1 cellular context compared by ENCODE assay signal in the genomic region with DNA sequence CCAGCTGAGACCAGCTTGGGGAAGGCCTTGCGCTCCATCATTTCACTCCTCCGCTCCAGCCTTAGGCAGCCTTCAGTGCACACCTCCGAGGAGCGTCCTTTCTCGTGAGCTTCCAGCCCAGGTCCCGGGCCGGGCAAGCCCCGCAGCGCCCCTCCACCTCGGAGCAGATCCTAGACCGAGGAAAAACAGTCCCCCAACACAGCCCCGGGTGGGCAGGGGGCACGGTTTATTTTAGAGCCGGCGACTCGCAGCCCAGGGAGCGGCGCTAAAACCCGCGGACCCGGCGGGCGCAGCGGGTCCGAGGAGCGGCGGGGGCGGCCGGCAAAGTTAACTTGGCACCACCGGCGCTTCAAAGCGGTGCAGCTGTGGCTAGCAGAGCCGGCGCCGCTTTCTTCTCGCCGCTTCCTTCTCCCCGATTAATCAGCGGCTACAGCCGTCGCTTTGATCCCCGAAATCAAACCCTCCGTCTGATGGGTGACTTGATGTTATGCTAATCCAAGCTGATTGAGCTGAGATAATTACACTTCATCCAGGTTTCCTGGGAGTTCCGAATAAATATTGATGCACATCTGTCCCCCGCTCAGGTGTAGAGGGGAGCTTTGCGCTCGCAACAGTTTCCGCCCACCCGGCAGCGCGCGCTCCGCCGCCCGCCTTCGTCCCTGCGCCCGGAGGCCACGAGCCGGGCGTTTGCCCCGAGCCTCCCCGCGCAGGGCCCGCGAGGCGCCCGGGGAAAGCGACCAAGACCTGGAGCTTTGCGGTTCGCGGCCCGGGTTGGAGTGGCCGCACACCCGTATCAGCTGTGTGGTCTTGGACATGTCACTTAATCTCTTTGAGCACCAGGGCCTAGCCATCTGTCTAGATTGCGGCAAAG.
TF ChIP-seq lines count a peak whose summit lies in the region.

No MANE protein-coding gene starts in this region.

TF ChIP-seq in HepG2, 621 proteins besides CTCF, POLR2A, EP300 and RAD21 (continued from another document):
- TF ChIP-seq, protein P1, sequence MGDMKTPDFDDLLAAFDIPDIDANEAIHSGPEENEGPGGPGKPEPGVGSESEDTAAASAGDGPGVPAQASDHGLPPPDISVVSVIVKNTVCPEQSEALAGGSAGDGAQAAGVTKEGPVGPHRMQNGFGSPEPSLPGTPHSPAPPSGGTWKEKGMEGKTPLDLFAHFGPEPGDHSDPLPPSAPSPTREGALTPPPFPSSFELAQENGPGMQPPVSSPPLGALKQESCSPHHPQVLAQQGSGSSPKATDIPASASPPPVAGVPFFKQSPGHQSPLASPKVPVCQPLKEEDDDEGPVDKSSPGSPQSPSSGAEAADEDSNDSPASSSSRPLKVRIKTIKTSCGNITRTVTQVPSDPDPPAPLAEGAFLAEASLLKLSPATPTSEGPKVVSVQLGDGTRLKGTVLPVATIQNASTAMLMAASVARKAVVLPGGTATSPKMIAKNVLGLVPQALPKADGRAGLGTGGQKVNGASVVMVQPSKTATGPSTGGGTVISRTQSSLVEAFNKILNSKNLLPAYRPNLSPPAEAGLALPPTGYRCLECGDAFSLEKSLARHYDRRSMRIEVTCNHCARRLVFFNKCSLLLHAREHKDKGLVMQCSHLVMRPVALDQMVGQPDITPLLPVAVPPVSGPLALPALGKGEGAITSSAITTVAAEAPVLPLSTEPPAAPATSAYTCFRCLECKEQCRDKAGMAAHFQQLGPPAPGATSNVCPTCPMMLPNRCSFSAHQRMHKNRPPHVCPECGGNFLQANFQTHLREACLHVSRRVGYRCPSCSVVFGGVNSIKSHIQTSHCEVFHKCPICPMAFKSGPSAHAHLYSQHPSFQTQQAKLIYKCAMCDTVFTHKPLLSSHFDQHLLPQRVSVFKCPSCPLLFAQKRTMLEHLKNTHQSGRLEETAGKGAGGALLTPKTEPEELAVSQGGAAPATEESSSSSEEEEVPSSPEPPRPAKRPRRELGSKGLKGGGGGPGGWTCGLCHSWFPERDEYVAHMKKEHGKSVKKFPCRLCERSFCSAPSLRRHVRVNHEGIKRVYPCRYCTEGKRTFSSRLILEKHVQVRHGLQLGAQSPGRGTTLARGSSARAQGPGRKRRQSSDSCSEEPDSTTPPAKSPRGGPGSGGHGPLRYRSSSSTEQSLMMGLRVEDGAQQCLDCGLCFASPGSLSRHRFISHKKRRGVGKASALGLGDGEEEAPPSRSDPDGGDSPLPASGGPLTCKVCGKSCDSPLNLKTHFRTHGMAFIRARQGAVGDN (CRISPR knock-in tag; IDR thresholded peaks at IDR 0.05): peak; percentile 40
- peak; percentile 39; the same call in 1 of the 2 replicates for TF ChIP-seq NCOA2 (CRISPR knock-in tag; IDR thresholded peaks at IDR 0.05)
- TF ChIP-seq BCL6 (CRISPR knock-in tag; IDR thresholded peaks at IDR 0.05): peak; percentile 25; the same call in 1 of the 2 replicates
- TF ChIP-seq, protein P2, sequence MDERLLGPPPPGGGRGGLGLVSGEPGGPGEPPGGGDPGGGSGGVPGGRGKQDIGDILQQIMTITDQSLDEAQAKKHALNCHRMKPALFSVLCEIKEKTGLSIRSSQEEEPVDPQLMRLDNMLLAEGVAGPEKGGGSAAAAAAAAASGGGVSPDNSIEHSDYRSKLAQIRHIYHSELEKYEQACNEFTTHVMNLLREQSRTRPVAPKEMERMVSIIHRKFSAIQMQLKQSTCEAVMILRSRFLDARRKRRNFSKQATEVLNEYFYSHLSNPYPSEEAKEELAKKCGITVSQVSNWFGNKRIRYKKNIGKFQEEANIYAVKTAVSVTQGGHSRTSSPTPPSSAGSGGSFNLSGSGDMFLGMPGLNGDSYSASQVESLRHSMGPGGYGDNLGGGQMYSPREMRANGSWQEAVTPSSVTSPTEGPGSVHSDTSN (CRISPR knock-in tag; IDR thresholded peaks at IDR 0.05): no peak
- TF ChIP-seq ZNF205 (CRISPR knock-in tag; IDR thresholded peaks at IDR 0.05): no peak
- TF ChIP-seq FOSL2 (CRISPR knock-in tag; IDR thresholded peaks at IDR 0.05): peak; percentile 47
- TF ChIP-seq, protein P3, sequence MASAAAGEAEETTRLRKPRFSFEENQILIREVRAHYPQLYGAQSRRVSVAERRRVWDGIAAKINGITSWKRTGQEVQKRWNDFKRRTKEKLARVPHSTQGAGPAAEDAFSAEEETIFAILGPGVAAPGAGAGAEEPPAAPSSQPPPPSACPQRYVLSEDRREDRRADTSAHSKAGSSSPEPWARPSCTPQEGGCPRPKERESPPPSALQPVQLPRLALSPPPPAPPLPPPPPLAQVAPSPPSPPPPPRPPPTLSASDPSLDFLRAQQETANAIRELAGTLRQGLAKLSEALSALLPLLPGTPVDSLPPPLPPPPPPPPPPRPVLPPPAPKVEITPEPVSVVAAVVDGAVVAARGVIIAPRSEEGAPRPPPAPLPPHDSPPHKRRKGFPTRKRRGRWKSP (CRISPR knock-in tag; IDR thresholded peaks at IDR 0.05): peak; percentile 24; the same call in 1 of the 2 replicates
- TF ChIP-seq SRSF4 (IDR thresholded peaks at IDR 0.05; ENCODE audit: low read depth, low read length, poor library complexity, severe bottlenecking): peak; percentile 91
- TF ChIP-seq ZBTB1 (CRISPR knock-in tag; IDR thresholded peaks at IDR 0.05; ENCODE audit: borderline replicate concordance): no peak
- no peak for TF ChIP-seq NPAS2 (CRISPR knock-in tag; IDR thresholded peaks at IDR 0.05; ENCODE audit: borderline replicate concordance)
- TF ChIP-seq ISL2 (CRISPR knock-in tag; IDR thresholded peaks at IDR 0.05): peak; percentile 45; the same call in 1 of the 2 replicates
- TF ChIP-seq ZNF841 (CRISPR knock-in tag; IDR thresholded peaks at IDR 0.05; ENCODE audit: borderline replicate concordance): no peak
- TF ChIP-seq TBX2 (CRISPR knock-in tag; IDR thresholded peaks at IDR 0.05; ENCODE audit: borderline replicate concordance): peak; percentile 32; the same call in 1 of the 2 replicates
- no peak for TF ChIP-seq ZFP36L1 (CRISPR knock-in tag; IDR thresholded peaks at IDR 0.05)
- TF ChIP-seq HNRNPLL (IDR thresholded peaks at IDR 0.05; ENCODE audit: low read depth, low read length, poor library complexity, severe bottlenecking): peak; percentile 54
- TF ChIP-seq ZNF703 (CRISPR knock-in tag; IDR thresholded peaks at IDR 0.05; ENCODE audit: borderline replicate concordance): no peak
TF ChIP-seq in HepG2: peak in this region for 12.
